Comparison of ENCODE assay signal across 9 cellular contexts in the genomic region with DNA sequence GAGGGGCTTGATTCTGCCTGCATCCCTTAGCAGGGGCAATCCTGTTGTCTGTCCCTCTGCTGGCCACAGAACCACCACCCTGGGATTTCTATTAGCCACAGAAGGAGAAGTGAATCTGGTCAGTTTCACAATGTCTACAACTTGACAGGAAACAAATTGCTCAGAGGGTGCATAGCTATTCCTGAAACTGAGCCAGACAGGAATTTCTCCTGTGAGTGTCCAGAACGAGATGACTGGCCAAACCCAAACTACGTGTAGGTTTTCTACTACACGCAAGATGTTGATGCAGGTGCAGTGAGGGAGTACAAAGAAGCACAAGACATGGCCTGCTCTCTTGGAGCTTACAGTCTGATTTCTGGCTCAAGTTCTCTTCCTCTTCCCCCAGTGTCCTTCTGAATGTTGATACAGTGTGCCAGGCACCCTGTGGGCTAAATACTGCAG.
DNase-seq lines count a peak whose midpoint lies in the region; ATAC-seq and TF ChIP-seq lines count a peak whose summit lies in the region.
"Had no signal": no experiment of that assay in that cellular context is flagged by ENCODE, and none has a peak within 500 bp of the region (broad histone marks: within the 10 kb centered on the region; RNA-seq: fewer than 3 reads in every experiment).

No MANE protein-coding gene starts in this region.

- ATAC-seq in GM21515 (IDR thresholded peaks at IDR 0.05; ENCODE audit: unreplicated experiment) (peak; percentile 48), GM18870 (IDR thresholded peaks at IDR 0.05; ENCODE audit: unreplicated experiment) (no peak)
- ATAC-seq: stimulated activated naive CD8-positive, alpha-beta T cell treated with anti-CD3 and anti-CD28 coated beads, Interleukin-15, amount 100 ng/mL, for 72 hours had no signal

- H3K4me2 ChIP-seq in OCI-LY7 (ENCODE audit: low read length) = no peak overlapping the region

- CTCF ChIA-PET in OCI-LY7 (lab: Charles Lee; ENCODE audit: unreplicated experiment) = no interaction called here

- no peaks in the 10 kb centered on the region for H3K79me2 ChIP-seq in OCI-LY7 (ENCODE audit: insufficient read depth, low read depth, low read length)

- peak; percentile 32 for TF ChIP-seq CTCF in fibroblast of pulmonary artery (IDR thresholded peaks at IDR 0.05; ENCODE audit: low read length, missing control alignments)
- TF ChIP-seq CTCF in OCI-LY7 (conservative IDR thresholded peaks at IDR 0.05; ENCODE audit: low read length) = no peak

- intact Hi-C loops in OCI-LY7 (cut with micrococcal nuclease; ENCODE audit: unreplicated experiment) = no loop called here

- no peaks in the 10 kb centered on the region for H3K9me2 ChIP-seq in OCI-LY7 (ENCODE audit: insufficient read depth, low read length)

- DNase-seq in CD1c-positive myeloid dendritic cell (ENCODE audit: extremely low spot score) (peak; percentile 92), LHCN-M2 (ENCODE audit: low read depth) (peak; percentile 20), fibroblast of pulmonary artery (ENCODE audit: low read depth) (peak; percentile 76), NCI-H748 treated with DMSO at 0.1 percent for 48 hours (lab: John Stamatoyannopoulos, UW) (no peak), OCI-LY7 (ENCODE audit: low spot score) (no peak), NCI-H1048 (lab: John Stamatoyannopoulos, UW) (no peak)

- H3K4me1 ChIP-seq in OCI-LY7 (ENCODE audit: insufficient read depth, low read length, poor library complexity, severe bottlenecking) = no peaks in the 10 kb centered on the region

- H3K4me3 ChIP-seq in fibroblast of pulmonary artery (replicated peaks; ENCODE audit: low read depth, low read length) (no peak overlapping the region), OCI-LY7 (ENCODE audit: low read depth, low read length, poor library complexity, severe bottlenecking) (no peak overlapping the region)

- H4K20me1 ChIP-seq in OCI-LY7 (ENCODE audit: insufficient read depth, low read length) = no peaks in the 10 kb centered on the region

- POLR2A ChIA-PET in OCI-LY7 (lab: Charles Lee) = no interaction called here

- BruUV-seq in OCI-LY7 (replicated peaks; lab: Mats Ljungman, UMichigan) = no TSS peak

- no peak overlapping the region for H2AFZ ChIP-seq in OCI-LY7 (ENCODE audit: low read length)

- H3K36me3 ChIP-seq in OCI-LY7 (ENCODE audit: insufficient read depth, low read length) = no peaks in the 10 kb centered on the region

- H3K27ac ChIP-seq in OCI-LY7 (ENCODE audit: low read depth, low read length, poor library complexity, severe bottlenecking) = no peak overlapping the region

- H3K9me3 ChIP-seq in OCI-LY7 (ENCODE audit: low read length) = no peaks in the 10 kb centered on the region

Comparison
In these comparisons a context has a peak if more than half of its experiments do, and no peak if none do; other contexts are left out.
1. DNase-seq: peak in CD1c-positive myeloid dendritic cell (single experiment), LHCN-M2 (single experiment) and fibroblast of pulmonary artery (single experiment); none in NCI-H748 treated with DMSO at 0.1 percent for 48 hours (single experiment), OCI-LY7 (single experiment) and NCI-H1048 (single experiment).